In genomic region chr1:191886977-191887376, GRCh38 we compare ENCODE assay signal across 19 cellular contexts.
A peak's percentile ranks its signal among the peaks of the same experiment; 100 is the strongest.
DNase-seq lines count a peak whose midpoint lies in the region; ATAC-seq, FAIRE-seq and TF ChIP-seq lines count a peak whose summit lies in the region.
"Had no signal": no experiment of that assay in that cellular context is flagged by ENCODE, and none has a peak within 500 bp of the region (broad histone marks: within the 10 kb centered on the region; RNA-seq: fewer than 3 reads in every experiment).

No MANE protein-coding gene starts in this region.

- H3K27me3 ChIP-seq in GM12878 (replicated peaks in 1 of 2; ENCODE audit: control insufficient read depth in 2 of 2, insufficient read depth in 2 of 2, low read length in 1 of 2) (no peaks in the 10 kb centered on the region), right lobe of liver (no peaks in the 10 kb centered on the region), HAP-1 (ENCODE audit: low read depth) (0 out of 2 replicates have a peak, but pooled peaks cover 1% of the 10 kb centered on the region)
- H3K27me3 ChIP-seq: suprapubic skin had no signal

- CTCF ChIA-PET in GM12878 (lab: Yijun Ruan, JAX): no interaction called here
- CTCF ChIA-PET in activated CD4-positive, alpha-beta memory T cell treated with anti-CD3 and anti-CD28 coated beads, Interleukin-2, amount 10 ng/mL, durations not matched to agents 7 days and 5 days (lab: Charles Lee): no interaction called here

- ATAC-seq in GM18498 (IDR thresholded peaks at IDR 0.05; ENCODE audit: unreplicated experiment): peak; percentile 65
- peak; percentile 57 for ATAC-seq in GM21367 (IDR thresholded peaks at IDR 0.05; ENCODE audit: unreplicated experiment)
- peak; percentile 72 for ATAC-seq in HG03135 (IDR thresholded peaks at IDR 0.05; ENCODE audit: unreplicated experiment)
- peak; percentile 88 for ATAC-seq in GM12878
- no peak for ATAC-seq in right lobe of liver
- ATAC-seq: left lobe of liver had no signal

- H3K36me3 ChIP-seq in GM12878 (ENCODE audit: control insufficient read depth in 2 of 2, insufficient read depth in 2 of 2, low read length in 1 of 2) (no peaks in the 10 kb centered on the region), right lobe of liver (no peaks in the 10 kb centered on the region), HAP-1 (replicated peaks) (no peaks in the 10 kb centered on the region)
- H3K36me3 ChIP-seq: suprapubic skin had no signal

- no peaks in the 10 kb centered on the region for H3K4me1 ChIP-seq in GM12878 (ENCODE audit: control insufficient read depth, insufficient read depth, low read length)
- H3K4me1 ChIP-seq in right lobe of liver: no peaks in the 10 kb centered on the region
- H3K4me1 ChIP-seq in HAP-1: no peaks in the 10 kb centered on the region
- H3K4me1 ChIP-seq: suprapubic skin had no signal

- in situ Hi-C loops in GM12878 (cut with MboI) (no loop called here), HAP-1 (cut with MboI; ENCODE audit: low sequenced_read_pairs) (no loop called here)

- SMC1A ChIA-PET in GM12878 (lab: Charles Lee; ENCODE audit: uncharacterized antibody, unreplicated experiment): no interaction called here

- no peaks in the 10 kb centered on the region for H3K4me1 Mint-ChIP-seq in activated CD4-positive, alpha-beta memory T cell treated with anti-CD3 and anti-CD28 coated beads, Interleukin-2, amount 10 ng/mL, durations not matched to agents 7 days and 5 days

- DNase-seq in GM12878 (ENCODE audit: low read depth, low spot score): no peak
- no peak for DNase-seq in right lobe of liver
- DNase-seq in HAP-1 (ENCODE audit: low spot score in 2 of 2): no peak
- DNase-seq in activated CD4-positive, alpha-beta memory T cell treated with anti-CD3 and anti-CD28 coated beads, Interleukin-2, amount 10 ng/mL, durations not matched to agents 7 days and 5 days: no peak
- DNase-seq in KG1 (lab: John Stamatoyannopoulos, UW): no peak
- DNase-seq: activated CD4-positive, alpha-beta T cell treated with anti-CD3 and anti-CD28 coated beads, Interleukin-2, amount 50 U/mL, for 1 hour; activated naive CD4-positive, alpha-beta T cell treated with anti-CD3 and anti-CD28 coated beads for 36 hours; Calu3; NCI-H187 treated with DMSO at 0.1 percent for 48 hours; NCI-H446 treated with DMSO at 0.1 percent for 48 hours; nucleus accumbens; stimulated activated CD4-positive, alpha-beta T cell treated with anti-CD3 and anti-CD28 coated beads, Interleukin-2, amount 100 ng/mL, for 48 hours; stimulated activated CD8-positive, alpha-beta memory T cell treated with anti-CD3 and anti-CD28 coated beads, Interleukin-4, amount 100 ng/mL, for 48 hours had no signal

- H3K9ac ChIP-seq in GM12878 (ENCODE audit: control insufficient read depth, insufficient read depth, low read length): no peak overlapping the region

- no peak overlapping the region for H3K4me2 ChIP-seq in GM12878 (ENCODE audit: control insufficient read depth, insufficient read depth)

- H3K4me3 ChIP-seq in GM12878 (no peak overlapping the region), right lobe of liver (no peak overlapping the region), HAP-1 (no peak overlapping the region)
- H3K4me3 ChIP-seq: suprapubic skin had no signal

- H3K27me3 Mint-ChIP-seq in activated CD4-positive, alpha-beta memory T cell treated with anti-CD3 and anti-CD28 coated beads, Interleukin-2, amount 10 ng/mL, durations not matched to agents 7 days and 5 days: no peaks in the 10 kb centered on the region

- no peak for TF ChIP-seq RAD21 in GM12878 (IDR thresholded peaks at IDR 0.05; ENCODE audit: insufficient read depth, low read depth, low read length)

- no peak overlapping the region for H3K4me3 Mint-ChIP-seq in activated CD4-positive, alpha-beta memory T cell treated with anti-CD3 and anti-CD28 coated beads, Interleukin-2, amount 10 ng/mL, durations not matched to agents 7 days and 5 days
- H3K4me3 Mint-ChIP-seq: activated naive CD4-positive, alpha-beta T cell treated with anti-CD3 and anti-CD28 coated beads for 36 hours had no signal

- TF ChIP-seq EP300 in GM12878 (IDR thresholded peaks at IDR 0.05; ENCODE audit: borderline replicate concordance in 1 of 2, control insufficient read depth in 1 of 2, low read depth in 2 of 2, low read length in 2 of 2): no peak

- no peaks in the 10 kb centered on the region for H3K9me3 Mint-ChIP-seq in activated CD4-positive, alpha-beta memory T cell treated with anti-CD3 and anti-CD28 coated beads, Interleukin-2, amount 10 ng/mL, durations not matched to agents 7 days and 5 days
- H3K9me3 Mint-ChIP-seq: activated naive CD4-positive, alpha-beta T cell treated with anti-CD3 and anti-CD28 coated beads for 36 hours had no signal

- POLR2A ChIA-PET in GM12878 (lab: Charles Lee): no interaction called here
- POLR2A ChIA-PET in activated CD4-positive, alpha-beta memory T cell treated with anti-CD3 and anti-CD28 coated beads, Interleukin-2, amount 10 ng/mL, durations not matched to agents 7 days and 5 days (lab: Charles Lee): no interaction called here

- intact Hi-C loops in GM12878 (cut with micrococcal nuclease; ENCODE audit: unreplicated experiment): no loop called here
- intact Hi-C loops in right lobe of liver (cut with DNase I): no loop called here

- no peaks in the 10 kb centered on the region for H3K9me3 ChIP-seq in GM12878 (replicated peaks; ENCODE audit: control insufficient read depth, insufficient read depth, low read length)
- H3K9me3 ChIP-seq in right lobe of liver: no peaks in the 10 kb centered on the region
- no peaks in the 10 kb centered on the region for H3K9me3 ChIP-seq in HAP-1
- H3K9me3 ChIP-seq: suprapubic skin had no signal

- no peaks in the 10 kb centered on the region for H3K79me2 ChIP-seq in GM12878 (ENCODE audit: control insufficient read depth, insufficient read depth, low read length)

- TF ChIP-seq POLR2A in GM12878 (IDR thresholded peaks at IDR 0.05; ENCODE audit: low read depth, low read length) (no peak), right lobe of liver (IDR thresholded peaks at IDR 0.05) (no peak)

- no peak for TF ChIP-seq CTCF in GM12878 (IDR thresholded peaks at IDR 0.05 in 2 of 3, conservative IDR thresholded peaks at IDR 0.05 in 1 of 3; ENCODE audit: control insufficient read depth in 2 of 3, extremely low read depth in 1 of 3, insufficient read depth in 1 of 3, low read depth in 3 of 3, low read length in 3 of 3)
- TF ChIP-seq CTCF in right lobe of liver (IDR thresholded peaks at IDR 0.05): no peak

- no TSS peak for BruUV-seq in GM12878 (replicated peaks; lab: Mats Ljungman, UMichigan)

- H3K36me3 Mint-ChIP-seq in activated CD4-positive, alpha-beta memory T cell treated with anti-CD3 and anti-CD28 coated beads, Interleukin-2, amount 10 ng/mL, durations not matched to agents 7 days and 5 days (ENCODE audit: low read depth): no peaks in the 10 kb centered on the region

- H2AFZ ChIP-seq in GM12878 (ENCODE audit: control insufficient read depth, low read depth, low read length): no peak overlapping the region

- no peak overlapping the region for H3K27ac Mint-ChIP-seq in activated CD4-positive, alpha-beta memory T cell treated with anti-CD3 and anti-CD28 coated beads, Interleukin-2, amount 10 ng/mL, durations not matched to agents 7 days and 5 days
- H3K27ac Mint-ChIP-seq: activated naive CD4-positive, alpha-beta T cell treated with anti-CD3 and anti-CD28 coated beads for 36 hours had no signal

- peak; percentile 18 for FAIRE-seq in GM12878 (lab: Jason Lieb, UNC)
- FAIRE-seq: astrocyte had no signal

- RAD21 ChIA-PET in GM12878 (lab: Charles Lee; ENCODE audit: unreplicated experiment): no interaction called here

- H4K20me1 ChIP-seq in GM12878 (ENCODE audit: control insufficient read depth, insufficient read depth): no peaks in the 10 kb centered on the region

- H3K27ac ChIP-seq in GM12878 (ENCODE audit: control insufficient read depth, insufficient read depth): no peak overlapping the region
- H3K27ac ChIP-seq in right lobe of liver: no peak overlapping the region
- H3K27ac ChIP-seq: suprapubic skin had no signal

TF ChIP-seq in GM12878, 131 proteins besides CTCF, POLR2A, EP300 and RAD21 (continues in another document):
- no peak for TF ChIP-seq CBX5 (IDR thresholded peaks at IDR 0.05; ENCODE audit: low read depth)
- TF ChIP-seq LARP7 (IDR thresholded peaks at IDR 0.05): no peak
- no peak for TF ChIP-seq ATF2 (IDR thresholded peaks at IDR 0.05; ENCODE audit: low read length)

Comparison
In these comparisons a context has a peak if more than half of its experiments do, and no peak if none do; other contexts are left out.
1. ATAC-seq: peak in GM18498 (single experiment), GM21367 (single experiment), HG03135 (single experiment) and GM12878 (single experiment); none in right lobe of liver (0 of 4).